In the genomic region with DNA sequence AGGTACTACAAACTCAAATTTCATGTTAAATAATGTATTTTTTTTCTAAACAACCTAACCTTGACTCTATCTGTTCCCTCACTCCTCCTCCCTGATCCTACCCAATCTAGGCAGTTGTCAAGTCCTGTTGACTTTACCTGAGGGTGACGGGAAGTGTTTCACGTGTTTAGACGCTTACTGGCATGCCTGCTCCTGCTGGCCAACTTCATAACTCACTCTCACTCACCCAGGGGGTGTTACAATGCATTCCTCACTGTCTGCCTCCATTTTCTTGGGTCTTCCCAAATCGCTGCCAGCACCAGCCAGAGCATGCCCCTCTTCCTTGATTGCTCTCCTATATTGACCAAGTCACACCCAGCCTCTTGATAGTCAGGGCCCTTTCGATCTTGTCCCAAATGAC, we compare ENCODE assay signal across 1 cellular context.
TF ChIP-seq lines count a peak whose summit lies in the region.

No MANE protein-coding gene starts in this region.

TF ChIP-seq in HepG2, 621 proteins besides CTCF, POLR2A, EP300 and RAD21 (continued from another document and continues in another):
- TF ChIP-seq, protein P1, sequence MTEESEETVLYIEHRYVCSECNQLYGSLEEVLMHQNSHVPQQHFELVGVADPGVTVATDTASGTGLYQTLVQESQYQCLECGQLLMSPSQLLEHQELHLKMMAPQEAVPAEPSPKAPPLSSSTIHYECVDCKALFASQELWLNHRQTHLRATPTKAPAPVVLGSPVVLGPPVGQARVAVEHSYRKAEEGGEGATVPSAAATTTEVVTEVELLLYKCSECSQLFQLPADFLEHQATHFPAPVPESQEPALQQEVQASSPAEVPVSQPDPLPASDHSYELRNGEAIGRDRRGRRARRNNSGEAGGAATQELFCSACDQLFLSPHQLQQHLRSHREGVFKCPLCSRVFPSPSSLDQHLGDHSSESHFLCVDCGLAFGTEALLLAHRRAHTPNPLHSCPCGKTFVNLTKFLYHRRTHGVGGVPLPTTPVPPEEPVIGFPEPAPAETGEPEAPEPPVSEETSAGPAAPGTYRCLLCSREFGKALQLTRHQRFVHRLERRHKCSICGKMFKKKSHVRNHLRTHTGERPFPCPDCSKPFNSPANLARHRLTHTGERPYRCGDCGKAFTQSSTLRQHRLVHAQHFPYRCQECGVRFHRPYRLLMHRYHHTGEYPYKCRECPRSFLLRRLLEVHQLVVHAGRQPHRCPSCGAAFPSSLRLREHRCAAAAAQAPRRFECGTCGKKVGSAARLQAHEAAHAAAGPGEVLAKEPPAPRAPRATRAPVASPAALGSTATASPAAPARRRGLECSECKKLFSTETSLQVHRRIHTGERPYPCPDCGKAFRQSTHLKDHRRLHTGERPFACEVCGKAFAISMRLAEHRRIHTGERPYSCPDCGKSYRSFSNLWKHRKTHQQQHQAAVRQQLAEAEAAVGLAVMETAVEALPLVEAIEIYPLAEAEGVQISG (CRISPR knock-in tag; IDR thresholded peaks at IDR 0.05), result peak; percentile 44; the same call in 1 of the 2 replicates
- TF ChIP-seq RFX1 (IDR thresholded peaks at IDR 0.05) (no peak), ZNF660 (CRISPR knock-in tag; IDR thresholded peaks at IDR 0.05; ENCODE audit: borderline replicate concordance, low read depth) (no peak), ZNF510 (CRISPR knock-in tag; IDR thresholded peaks at IDR 0.05; ENCODE audit: low read depth) (no peak), ZNF724P (CRISPR knock-in tag; IDR thresholded peaks at IDR 0.05; ENCODE audit: borderline replicate concordance) (0 out of 2 replicates have a peak, but pooled peaks have one; percentile 51), ZNF460 (CRISPR knock-in tag; IDR thresholded peaks at IDR 0.05; ENCODE audit: borderline replicate concordance) (no peak), IKZF4 (CRISPR knock-in tag; IDR thresholded peaks at IDR 0.05; ENCODE audit: borderline replicate concordance, low read depth, not compliant biosample characterization) (peak; percentile 69), SALL1 (CRISPR knock-in tag; IDR thresholded peaks at IDR 0.05) (peak; percentile 85), NFE2L1 (CRISPR knock-in tag; IDR thresholded peaks at IDR 0.05; ENCODE audit: borderline replicate concordance) (no peak), ZNF674 (CRISPR knock-in tag; IDR thresholded peaks at IDR 0.05; ENCODE audit: low read depth) (no peak), HMG20B (CRISPR knock-in tag; conservative IDR thresholded peaks at IDR 0.05) (no peak), ZSCAN22 (CRISPR knock-in tag; IDR thresholded peaks at IDR 0.05) (no peak), HNRNPH1 (optimal IDR thresholded peaks at IDR 0.05; ENCODE audit: low read depth, low read length) (no peak), SMAD3 (CRISPR knock-in tag; IDR thresholded peaks at IDR 0.05) (peak; percentile 65; the same call in 1 of the 2 replicates), FOXC1 (CRISPR knock-in tag; IDR thresholded peaks at IDR 0.05; ENCODE audit: borderline replicate concordance) (0 out of 2 replicates have a peak, but pooled peaks have one; percentile 43), HHEX (CRISPR knock-in tag; IDR thresholded peaks at IDR 0.05) (0 out of 2 replicates have a peak, but pooled peaks have one; percentile 19), ZFP82 (CRISPR knock-in tag; IDR thresholded peaks at IDR 0.05; ENCODE audit: borderline replicate concordance) (no peak), REPIN1 (CRISPR knock-in tag; IDR thresholded peaks at IDR 0.05; ENCODE audit: borderline replicate concordance, low read depth) (no peak), IRX3 (CRISPR knock-in tag; IDR thresholded peaks at IDR 0.05; ENCODE audit: borderline replicate concordance, low read depth) (no peak), KDM5B (CRISPR knock-in tag; IDR thresholded peaks at IDR 0.05; ENCODE audit: borderline replicate concordance) (no peak), ZFP62 (CRISPR knock-in tag; IDR thresholded peaks at IDR 0.05) (no peak), PHB2 (IDR thresholded peaks at IDR 0.05; ENCODE audit: partially characterized antibody) (no peak), ZNF780A (CRISPR knock-in tag; IDR thresholded peaks at IDR 0.05) (no peak), ZNF781 (CRISPR knock-in tag; IDR thresholded peaks at IDR 0.05; ENCODE audit: borderline replicate concordance, not compliant biosample characterization) (no peak)
- TF ChIP-seq, protein P2, sequence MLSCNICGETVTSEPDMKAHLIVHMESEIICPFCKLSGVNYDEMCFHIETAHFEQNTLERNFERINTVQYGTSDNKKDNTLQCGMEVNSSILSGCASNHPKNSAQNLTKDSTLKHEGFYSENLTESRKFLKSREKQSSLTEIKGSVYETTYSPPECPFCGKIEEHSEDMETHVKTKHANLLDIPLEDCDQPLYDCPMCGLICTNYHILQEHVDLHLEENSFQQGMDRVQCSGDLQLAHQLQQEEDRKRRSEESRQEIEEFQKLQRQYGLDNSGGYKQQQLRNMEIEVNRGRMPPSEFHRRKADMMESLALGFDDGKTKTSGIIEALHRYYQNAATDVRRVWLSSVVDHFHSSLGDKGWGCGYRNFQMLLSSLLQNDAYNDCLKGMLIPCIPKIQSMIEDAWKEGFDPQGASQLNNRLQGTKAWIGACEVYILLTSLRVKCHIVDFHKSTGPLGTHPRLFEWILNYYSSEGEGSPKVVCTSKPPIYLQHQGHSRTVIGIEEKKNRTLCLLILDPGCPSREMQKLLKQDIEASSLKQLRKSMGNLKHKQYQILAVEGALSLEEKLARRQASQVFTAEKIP (CRISPR knock-in tag; IDR thresholded peaks at IDR 0.05; ENCODE audit: borderline replicate concordance), result no peak
- TF ChIP-seq, protein P3, sequence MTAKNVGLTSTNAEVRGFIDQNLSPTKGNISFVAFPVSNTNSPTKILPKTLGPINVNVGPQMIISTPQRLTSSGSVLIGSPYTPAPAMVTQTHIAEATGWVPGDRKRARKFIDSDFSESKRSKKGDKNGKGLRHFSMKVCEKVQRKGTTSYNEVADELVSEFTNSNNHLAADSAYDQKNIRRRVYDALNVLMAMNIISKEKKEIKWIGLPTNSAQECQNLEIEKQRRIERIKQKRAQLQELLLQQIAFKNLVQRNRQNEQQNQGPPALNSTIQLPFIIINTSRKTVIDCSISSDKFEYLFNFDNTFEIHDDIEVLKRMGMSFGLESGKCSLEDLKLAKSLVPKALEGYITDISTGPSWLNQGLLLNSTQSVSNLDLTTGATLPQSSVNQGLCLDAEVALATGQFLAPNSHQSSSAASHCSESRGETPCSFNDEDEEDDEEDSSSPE (CRISPR knock-in tag; IDR thresholded peaks at IDR 0.05), result no peak
- TF ChIP-seq, protein P4, sequence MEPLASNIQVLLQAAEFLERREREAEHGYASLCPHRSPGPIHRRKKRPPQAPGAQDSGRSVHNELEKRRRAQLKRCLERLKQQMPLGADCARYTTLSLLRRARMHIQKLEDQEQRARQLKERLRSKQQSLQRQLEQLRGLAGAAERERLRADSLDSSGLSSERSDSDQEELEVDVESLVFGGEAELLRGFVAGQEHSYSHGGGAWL (CRISPR knock-in tag; IDR thresholded peaks at IDR 0.05), result peak; percentile 78
- TF ChIP-seq, protein P5, sequence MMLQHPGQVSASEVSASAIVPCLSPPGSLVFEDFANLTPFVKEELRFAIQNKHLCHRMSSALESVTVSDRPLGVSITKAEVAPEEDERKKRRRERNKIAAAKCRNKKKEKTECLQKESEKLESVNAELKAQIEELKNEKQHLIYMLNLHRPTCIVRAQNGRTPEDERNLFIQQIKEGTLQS (CRISPR knock-in tag; IDR thresholded peaks at IDR 0.05), result no peak
- TF ChIP-seq, protein P6, sequence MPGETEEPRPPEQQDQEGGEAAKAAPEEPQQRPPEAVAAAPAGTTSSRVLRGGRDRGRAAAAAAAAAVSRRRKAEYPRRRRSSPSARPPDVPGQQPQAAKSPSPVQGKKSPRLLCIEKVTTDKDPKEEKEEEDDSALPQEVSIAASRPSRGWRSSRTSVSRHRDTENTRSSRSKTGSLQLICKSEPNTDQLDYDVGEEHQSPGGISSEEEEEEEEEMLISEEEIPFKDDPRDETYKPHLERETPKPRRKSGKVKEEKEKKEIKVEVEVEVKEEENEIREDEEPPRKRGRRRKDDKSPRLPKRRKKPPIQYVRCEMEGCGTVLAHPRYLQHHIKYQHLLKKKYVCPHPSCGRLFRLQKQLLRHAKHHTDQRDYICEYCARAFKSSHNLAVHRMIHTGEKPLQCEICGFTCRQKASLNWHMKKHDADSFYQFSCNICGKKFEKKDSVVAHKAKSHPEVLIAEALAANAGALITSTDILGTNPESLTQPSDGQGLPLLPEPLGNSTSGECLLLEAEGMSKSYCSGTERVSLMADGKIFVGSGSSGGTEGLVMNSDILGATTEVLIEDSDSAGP (CRISPR knock-in tag; IDR thresholded peaks at IDR 0.05; ENCODE audit: borderline replicate concordance), result no peak; the same call in 1 of the 2 replicates
- TF ChIP-seq, protein P7, sequence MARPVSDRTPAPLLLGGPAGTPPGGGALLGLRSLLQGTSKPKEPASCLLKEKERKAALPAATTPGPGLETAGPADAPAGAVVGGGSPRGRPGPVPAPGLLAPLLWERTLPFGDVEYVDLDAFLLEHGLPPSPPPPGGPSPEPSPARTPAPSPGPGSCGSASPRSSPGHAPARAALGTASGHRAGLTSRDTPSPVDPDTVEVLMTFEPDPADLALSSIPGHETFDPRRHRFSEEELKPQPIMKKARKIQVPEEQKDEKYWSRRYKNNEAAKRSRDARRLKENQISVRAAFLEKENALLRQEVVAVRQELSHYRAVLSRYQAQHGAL (CRISPR knock-in tag; IDR thresholded peaks at IDR 0.05; ENCODE audit: not compliant biosample characterization), result no peak
- TF ChIP-seq, protein P8, sequence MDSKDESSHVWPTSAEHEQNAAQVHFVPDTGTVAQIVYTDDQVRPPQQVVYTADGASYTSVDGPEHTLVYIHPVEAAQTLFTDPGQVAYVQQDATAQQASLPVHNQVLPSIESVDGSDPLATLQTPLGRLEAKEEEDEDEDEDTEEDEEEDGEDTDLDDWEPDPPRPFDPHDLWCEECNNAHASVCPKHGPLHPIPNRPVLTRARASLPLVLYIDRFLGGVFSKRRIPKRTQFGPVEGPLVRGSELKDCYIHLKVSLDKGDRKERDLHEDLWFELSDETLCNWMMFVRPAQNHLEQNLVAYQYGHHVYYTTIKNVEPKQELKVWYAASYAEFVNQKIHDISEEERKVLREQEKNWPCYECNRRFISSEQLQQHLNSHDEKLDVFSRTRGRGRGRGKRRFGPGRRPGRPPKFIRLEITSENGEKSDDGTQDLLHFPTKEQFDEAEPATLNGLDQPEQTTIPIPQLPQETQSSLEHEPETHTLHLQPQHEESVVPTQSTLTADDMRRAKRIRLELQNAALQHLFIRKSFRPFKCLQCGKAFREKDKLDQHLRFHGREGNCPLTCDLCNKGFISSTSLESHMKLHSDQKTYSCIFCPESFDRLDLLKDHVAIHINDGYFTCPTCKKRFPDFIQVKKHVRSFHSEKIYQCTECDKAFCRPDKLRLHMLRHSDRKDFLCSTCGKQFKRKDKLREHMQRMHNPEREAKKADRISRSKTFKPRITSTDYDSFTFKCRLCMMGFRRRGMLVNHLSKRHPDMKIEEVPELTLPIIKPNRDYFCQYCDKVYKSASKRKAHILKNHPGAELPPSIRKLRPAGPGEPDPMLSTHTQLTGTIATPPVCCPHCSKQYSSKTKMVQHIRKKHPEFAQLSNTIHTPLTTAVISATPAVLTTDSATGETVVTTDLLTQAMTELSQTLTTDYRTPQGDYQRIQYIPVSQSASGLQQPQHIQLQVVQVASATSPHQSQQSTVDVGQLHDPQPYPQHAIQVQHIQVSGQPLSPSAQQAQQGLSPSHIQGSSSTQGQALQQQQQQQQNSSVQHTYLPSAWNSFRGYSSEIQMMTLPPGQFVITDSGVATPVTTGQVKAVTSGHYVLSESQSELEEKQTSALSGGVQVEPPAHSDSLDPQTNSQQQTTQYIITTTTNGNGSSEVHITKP (CRISPR knock-in tag; IDR thresholded peaks at IDR 0.05; ENCODE audit: low read depth), result peak; percentile 66; the same call in 1 of the 2 replicates
- TF ChIP-seq, protein P9, sequence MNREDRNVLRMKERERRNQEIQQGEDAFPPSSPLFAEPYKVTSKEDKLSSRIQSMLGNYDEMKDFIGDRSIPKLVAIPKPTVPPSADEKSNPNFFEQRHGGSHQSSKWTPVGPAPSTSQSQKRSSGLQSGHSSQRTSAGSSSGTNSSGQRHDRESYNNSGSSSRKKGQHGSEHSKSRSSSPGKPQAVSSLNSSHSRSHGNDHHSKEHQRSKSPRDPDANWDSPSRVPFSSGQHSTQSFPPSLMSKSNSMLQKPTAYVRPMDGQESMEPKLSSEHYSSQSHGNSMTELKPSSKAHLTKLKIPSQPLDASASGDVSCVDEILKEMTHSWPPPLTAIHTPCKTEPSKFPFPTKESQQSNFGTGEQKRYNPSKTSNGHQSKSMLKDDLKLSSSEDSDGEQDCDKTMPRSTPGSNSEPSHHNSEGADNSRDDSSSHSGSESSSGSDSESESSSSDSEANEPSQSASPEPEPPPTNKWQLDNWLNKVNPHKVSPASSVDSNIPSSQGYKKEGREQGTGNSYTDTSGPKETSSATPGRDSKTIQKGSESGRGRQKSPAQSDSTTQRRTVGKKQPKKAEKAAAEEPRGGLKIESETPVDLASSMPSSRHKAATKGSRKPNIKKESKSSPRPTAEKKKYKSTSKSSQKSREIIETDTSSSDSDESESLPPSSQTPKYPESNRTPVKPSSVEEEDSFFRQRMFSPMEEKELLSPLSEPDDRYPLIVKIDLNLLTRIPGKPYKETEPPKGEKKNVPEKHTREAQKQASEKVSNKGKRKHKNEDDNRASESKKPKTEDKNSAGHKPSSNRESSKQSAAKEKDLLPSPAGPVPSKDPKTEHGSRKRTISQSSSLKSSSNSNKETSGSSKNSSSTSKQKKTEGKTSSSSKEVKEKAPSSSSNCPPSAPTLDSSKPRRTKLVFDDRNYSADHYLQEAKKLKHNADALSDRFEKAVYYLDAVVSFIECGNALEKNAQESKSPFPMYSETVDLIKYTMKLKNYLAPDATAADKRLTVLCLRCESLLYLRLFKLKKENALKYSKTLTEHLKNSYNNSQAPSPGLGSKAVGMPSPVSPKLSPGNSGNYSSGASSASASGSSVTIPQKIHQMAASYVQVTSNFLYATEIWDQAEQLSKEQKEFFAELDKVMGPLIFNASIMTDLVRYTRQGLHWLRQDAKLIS (CRISPR knock-in tag; IDR thresholded peaks at IDR 0.05), result no peak
- TF ChIP-seq, protein P10, sequence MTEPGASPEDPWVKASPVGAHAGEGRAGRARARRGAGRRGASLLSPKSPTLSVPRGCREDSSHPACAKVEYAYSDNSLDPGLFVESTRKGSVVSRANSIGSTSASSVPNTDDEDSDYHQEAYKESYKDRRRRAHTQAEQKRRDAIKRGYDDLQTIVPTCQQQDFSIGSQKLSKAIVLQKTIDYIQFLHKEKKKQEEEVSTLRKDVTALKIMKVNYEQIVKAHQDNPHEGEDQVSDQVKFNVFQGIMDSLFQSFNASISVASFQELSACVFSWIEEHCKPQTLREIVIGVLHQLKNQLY (CRISPR knock-in tag; IDR thresholded peaks at IDR 0.05), result peak; percentile 97
- TF ChIP-seq, protein P11, sequence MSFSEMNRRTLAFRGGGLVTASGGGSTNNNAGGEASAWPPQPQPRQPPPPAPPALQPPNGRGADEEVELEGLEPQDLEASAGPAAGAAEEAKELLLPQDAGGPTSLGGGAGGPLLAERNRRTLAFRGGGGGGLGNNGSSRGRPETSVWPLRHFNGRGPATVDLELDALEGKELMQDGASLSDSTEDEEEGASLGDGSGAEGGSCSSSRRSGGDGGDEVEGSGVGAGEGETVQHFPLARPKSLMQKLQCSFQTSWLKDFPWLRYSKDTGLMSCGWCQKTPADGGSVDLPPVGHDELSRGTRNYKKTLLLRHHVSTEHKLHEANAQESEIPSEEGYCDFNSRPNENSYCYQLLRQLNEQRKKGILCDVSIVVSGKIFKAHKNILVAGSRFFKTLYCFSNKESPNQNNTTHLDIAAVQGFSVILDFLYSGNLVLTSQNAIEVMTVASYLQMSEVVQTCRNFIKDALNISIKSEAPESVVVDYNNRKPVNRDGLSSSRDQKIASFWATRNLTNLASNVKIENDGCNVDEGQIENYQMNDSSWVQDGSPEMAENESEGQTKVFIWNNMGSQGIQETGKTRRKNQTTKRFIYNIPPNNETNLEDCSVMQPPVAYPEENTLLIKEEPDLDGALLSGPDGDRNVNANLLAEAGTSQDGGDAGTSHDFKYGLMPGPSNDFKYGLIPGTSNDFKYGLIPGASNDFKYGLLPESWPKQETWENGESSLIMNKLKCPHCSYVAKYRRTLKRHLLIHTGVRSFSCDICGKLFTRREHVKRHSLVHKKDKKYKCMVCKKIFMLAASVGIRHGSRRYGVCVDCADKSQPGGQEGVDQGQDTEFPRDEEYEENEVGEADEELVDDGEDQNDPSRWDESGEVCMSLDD (CRISPR knock-in tag; IDR thresholded peaks at IDR 0.05; ENCODE audit: borderline replicate concordance), result no peak
